ENCODE assay signal across 23 cellular contexts in genomic region chr13:101317986-101318523, GRCh38.
"Had no signal": no experiment of that assay in that cellular context is flagged by ENCODE, and none has a peak within 500 bp of the region (broad histone marks: within the 10 kb centered on the region; RNA-seq: fewer than 3 reads in every experiment).

No MANE protein-coding gene starts in this region.

- H3K36me3 ChIP-seq: left ventricle myocardium inferior, pancreas, prostate gland, tibial nerve, upper lobe of left lung had no signal

- H3K27me3 Mint-ChIP-seq: memory B cell; natural killer cell treated with Interleukin-12 subunit alpha and Interleukin-12 subunit beta and Interleukin-15 and Interleukin-18, amount 100 ng/mL, for 72 hours; stimulated activated naive B cell treated with anti-CD40 and anti-IgM and Interleukin-4, amounts not matched to agents 10 μg/mL and 1 μg/mL and 100 μg/mL, for 72 hours; stimulated activated naive CD8-positive, alpha-beta T cell treated with anti-CD3 and anti-CD28 coated beads, Interleukin-15, amount 100 ng/mL, for 72 hours had no signal

- H3K27me3 ChIP-seq: pancreas, tibial nerve, upper lobe of left lung had no signal

- H3K27ac Mint-ChIP-seq: memory B cell; mesothelial cell of epicardium; naive thymus-derived CD4-positive, alpha-beta T cell; natural killer cell treated with Interleukin-12 subunit alpha and Interleukin-12 subunit beta and Interleukin-15 and Interleukin-18, amount 100 ng/mL, for 72 hours; stimulated activated naive B cell treated with anti-CD40 and anti-IgM and Interleukin-4, amounts not matched to agents 10 μg/mL and 1 μg/mL and 100 μg/mL, for 72 hours; stimulated activated naive CD8-positive, alpha-beta T cell treated with anti-CD3 and anti-CD28 coated beads, Interleukin-15, amount 100 ng/mL, for 72 hours had no signal

- H3K4me1 ChIP-seq: left ventricle myocardium inferior, pancreas, prostate gland, tibial nerve, upper lobe of left lung had no signal

- H3K4me3 Mint-ChIP-seq: memory B cell; mesothelial cell of epicardium; naive thymus-derived CD4-positive, alpha-beta T cell; natural killer cell treated with Interleukin-12 subunit alpha and Interleukin-12 subunit beta and Interleukin-15 and Interleukin-18, amount 100 ng/mL, for 72 hours; stimulated activated naive B cell treated with anti-CD40 and anti-IgM and Interleukin-4, amounts not matched to agents 10 μg/mL and 1 μg/mL and 100 μg/mL, for 72 hours; stimulated activated naive CD8-positive, alpha-beta T cell treated with anti-CD3 and anti-CD28 coated beads, Interleukin-15, amount 100 ng/mL, for 72 hours had no signal

- H3K36me3 Mint-ChIP-seq: memory B cell; mesothelial cell of epicardium; naive thymus-derived CD4-positive, alpha-beta T cell; natural killer cell treated with Interleukin-12 subunit alpha and Interleukin-12 subunit beta and Interleukin-15 and Interleukin-18, amount 100 ng/mL, for 72 hours; stimulated activated naive B cell treated with anti-CD40 and anti-IgM and Interleukin-4, amounts not matched to agents 10 μg/mL and 1 μg/mL and 100 μg/mL, for 72 hours had no signal

- H3K9me3 ChIP-seq: left ventricle myocardium inferior, pancreas, prostate gland, tibial nerve, upper lobe of left lung had no signal

- DNase-seq: head of caudate nucleus; islet precursor cell; left ventricle myocardium inferior; naive thymus-derived CD4-positive, alpha-beta T cell; nucleus accumbens; retina; right cardiac atrium; stimulated activated CD4-positive, alpha-beta T cell treated with anti-CD3 and anti-CD28 coated beads, Interleukin-12 subunit alpha, Interleukin-12 subunit beta, amount 100 ng/mL, for 4 hours; stimulated activated CD4-positive, alpha-beta T cell treated with anti-CD3 and anti-CD28 coated beads, Interleukin-15, amount 100 ng/mL, for 24 hours; stimulated activated CD4-positive, alpha-beta T cell treated with anti-CD3 and anti-CD28 coated beads, Interleukin-2, amount 100 ng/mL, for 24 hours; stimulated activated CD4-positive, alpha-beta T cell treated with anti-CD3 and anti-CD28 coated beads, Interleukin-4, amount 100 ng/mL, for 1 hour; stimulated activated naive B cell treated with anti-CD40 and anti-IgM and Interleukin-4, amounts not matched to agents 10 μg/mL and 1 μg/mL and 100 μg/mL, for 72 hours; stimulated activated naive CD8-positive, alpha-beta T cell treated with anti-CD3 and anti-CD28 coated beads, Interleukin-15, amount 100 ng/mL, for 72 hours had no signal

- H3K4me1 Mint-ChIP-seq: memory B cell; mesothelial cell of epicardium; naive thymus-derived CD4-positive, alpha-beta T cell; stimulated activated naive B cell treated with anti-CD40 and anti-IgM and Interleukin-4, amounts not matched to agents 10 μg/mL and 1 μg/mL and 100 μg/mL, for 72 hours; stimulated activated naive CD8-positive, alpha-beta T cell treated with anti-CD3 and anti-CD28 coated beads, Interleukin-15, amount 100 ng/mL, for 72 hours had no signal

- H3K4me3 ChIP-seq: left ventricle myocardium inferior, lung, pancreas, prostate gland, skin epidermis, tibial nerve, upper lobe of left lung had no signal

- H3K9me3 Mint-ChIP-seq: stimulated activated naive CD8-positive, alpha-beta T cell treated with anti-CD3 and anti-CD28 coated beads, Interleukin-15, amount 100 ng/mL, for 72 hours had no signal

- H3K27ac ChIP-seq: left ventricle myocardium inferior, pancreas, prostate gland, skin epidermis, tibial nerve, upper lobe of left lung had no signal

- ATAC-seq: naive thymus-derived CD4-positive, alpha-beta T cell; natural killer cell treated with Interleukin-12 subunit alpha and Interleukin-12 subunit beta and Interleukin-15 and Interleukin-18, amount 100 ng/mL, for 72 hours; pancreas; right cardiac atrium; sciatic nerve; stimulated activated naive B cell treated with anti-CD40 and anti-IgM and Interleukin-4, amounts not matched to agents 10 μg/mL and 1 μg/mL and 100 μg/mL, for 72 hours; stimulated activated naive CD8-positive, alpha-beta T cell treated with anti-CD3 and anti-CD28 coated beads, Interleukin-15, amount 100 ng/mL, for 72 hours had no signal
